ENCODE assay signal across 8 cellular contexts in the genomic region with DNA sequence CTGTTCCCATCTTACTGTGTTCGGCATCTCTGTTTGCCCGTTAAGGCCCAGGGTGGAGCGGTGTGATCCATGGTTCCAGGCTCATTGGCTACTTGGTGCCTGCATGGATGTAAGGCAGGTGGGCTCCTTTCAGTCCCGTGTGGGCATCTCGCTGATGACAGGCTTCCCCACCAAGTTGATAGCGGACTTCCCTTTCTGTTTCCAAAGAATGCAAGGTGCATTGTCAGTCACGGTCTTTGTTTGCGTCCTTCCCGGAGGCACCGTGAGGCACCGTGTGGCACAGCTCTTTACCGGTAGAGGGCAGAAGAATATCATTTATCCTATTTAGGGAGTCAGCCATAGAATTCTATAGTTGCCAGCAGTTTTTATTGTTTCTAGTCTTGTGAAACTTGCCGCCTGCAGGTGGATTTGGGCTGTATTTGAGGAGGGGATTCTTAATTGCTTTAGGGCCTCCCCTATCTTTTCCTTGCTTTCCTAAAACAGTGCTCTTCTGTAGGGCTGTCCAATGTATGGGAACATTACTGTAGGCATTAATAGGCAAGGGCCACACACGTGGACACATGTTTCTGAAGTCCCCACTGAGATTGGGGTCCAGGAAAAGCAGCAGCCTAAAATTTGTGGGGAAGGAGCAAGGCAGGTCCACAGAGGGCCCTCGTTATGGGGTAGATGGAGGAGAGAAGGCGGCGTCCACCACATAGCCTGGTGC.
A peak's percentile ranks its signal among the peaks of the same experiment; 100 is the strongest.
DNase-seq lines count a peak whose midpoint lies in the region; ATAC-seq and TF ChIP-seq lines count a peak whose summit lies in the region.

No MANE protein-coding gene starts in this region.

- H3K27ac ChIP-seq in lung (ENCODE audit: low read depth in 1 of 2, low read length in 1 of 2) (no peak overlapping the region), stomach (no peak overlapping the region)

- no peak overlapping the region for H3K27ac Mint-ChIP-seq in HFFc6
- peak overlapping the region; percentile 1 for H3K27ac Mint-ChIP-seq in dendritic cell treated with granulocyte-macrophage colony-stimulating factor and Interleukin-4, amounts not matched to agents 40 ng/mL and 50 ng/mL, for 4 days

- H3K9me3 ChIP-seq in lung (ENCODE audit: control insufficient read depth in 2 of 2, insufficient read depth in 1 of 2, low read length in 1 of 2) (no peaks in the 10 kb centered on the region), stomach (no peaks in the 10 kb centered on the region)

- WGBS in lung, 2 donors: 39 to 45% methylated on average over 17 of the region's 17 CpGs
- WGBS in stomach, 5 donors: 29 to 35% (median 35%) methylated on average over 16 to 17 of the region's 17 CpGs

- H3K36me3 ChIP-seq in lung (ENCODE audit: control insufficient read depth in 2 of 2, insufficient read depth in 2 of 2, low read length in 2 of 2) (peaks cover 3 to 4% of the 10 kb centered on the region in 2 donors), stomach (peaks cover 0 to 11% (median 0%) of the 10 kb centered on the region in 4 donors)

- TF ChIP-seq CTCF in HFFc6 (IDR thresholded peaks at IDR 0.05) (peak; percentile 84), lung (IDR thresholded peaks at IDR 0.05; ENCODE audit: control extremely low read depth, extremely low read depth) (peak; percentile 58), stomach (IDR thresholded peaks at IDR 0.05) (peak in 5 of 7 experiments; percentile 45 to 79 (median 69))

- H3K36me3 Mint-ChIP-seq in HFFc6 (ENCODE audit: low read depth): no peaks in the 10 kb centered on the region
- H3K36me3 Mint-ChIP-seq in dendritic cell treated with granulocyte-macrophage colony-stimulating factor and Interleukin-4, amounts not matched to agents 40 ng/mL and 50 ng/mL, for 4 days (ENCODE audit: low read depth): peaks cover 69% of the 10 kb centered on the region

- H3K4me3 Mint-ChIP-seq in HFFc6: no peak overlapping the region
- H3K4me3 Mint-ChIP-seq in dendritic cell treated with granulocyte-macrophage colony-stimulating factor and Interleukin-4, amounts not matched to agents 40 ng/mL and 50 ng/mL, for 4 days: no peak overlapping the region

- no peak for TF ChIP-seq EP300 in stomach (IDR thresholded peaks at IDR 0.05)

- H3K4me1 Mint-ChIP-seq in HFFc6 (ENCODE audit: low read depth): peaks cover 2% of the 10 kb centered on the region
- H3K4me1 Mint-ChIP-seq in dendritic cell treated with granulocyte-macrophage colony-stimulating factor and Interleukin-4, amounts not matched to agents 40 ng/mL and 50 ng/mL, for 4 days (ENCODE audit: low read depth): peaks cover 62% of the 10 kb centered on the region

- peaks cover 2% of the 10 kb centered on the region; the same call in 1 of the 2 replicates for H3K27me3 Mint-ChIP-seq in HFFc6 (ENCODE audit: insufficient read depth)
- no peaks in the 10 kb centered on the region for H3K27me3 Mint-ChIP-seq in dendritic cell treated with granulocyte-macrophage colony-stimulating factor and Interleukin-4, amounts not matched to agents 40 ng/mL and 50 ng/mL, for 4 days

- intact Hi-C loops in dendritic cell treated with granulocyte-macrophage colony-stimulating factor and Interleukin-4, amounts not matched to agents 40 ng/mL and 50 ng/mL, for 4 days (cut with micrococcal nuclease): loop anchor here (5.0 kb wide), 1 partner anchor 615 kb away; no protein-coding TSS in a partner anchor
- intact Hi-C loops in stomach (cut with DNase I; ENCODE audit: low total_unique reads): no loop called here

- H3K9me3 Mint-ChIP-seq in HFFc6: no peaks in the 10 kb centered on the region; the same call in 1 of the 2 replicates
- H3K9me3 Mint-ChIP-seq in dendritic cell treated with granulocyte-macrophage colony-stimulating factor and Interleukin-4, amounts not matched to agents 40 ng/mL and 50 ng/mL, for 4 days: no peaks in the 10 kb centered on the region

- H3K4me1 ChIP-seq in lung (ENCODE audit: control insufficient read depth in 2 of 2, insufficient read depth in 2 of 2, low read length in 2 of 2): peaks cover 0 to 2% of the 10 kb centered on the region in 2 donors
- H3K4me1 ChIP-seq in stomach: peaks cover 0 to 29% (median 8%) of the 10 kb centered on the region in 4 donors

- H3K27me3 ChIP-seq in lung (ENCODE audit: control insufficient read depth, insufficient read depth) (no peaks in the 10 kb centered on the region), stomach (no peaks in the 10 kb centered on the region)

- peak; percentile 51 for DNase-seq in NK-92 treated with Interleukin-12 subunit alpha and Interleukin-12 subunit beta, amount 100 ng/mL, for 24 hours (lab: John Stamatoyannopoulos, UW)
- DNase-seq in NK-92 (lab: John Stamatoyannopoulos, UW; ENCODE audit: unreplicated experiment) (no peak), HFFc6 (peak; percentile 16), NCI-H1105 (lab: John Stamatoyannopoulos, UW) (peak; percentile 31), lung (ENCODE audit: low spot score) (no peak), stomach (peak; percentile 50)
- DNase-seq in activated CD4-positive, CD25-positive, alpha-beta regulatory T cell treated with anti-CD3 and anti-CD28 coated beads, Interleukin-2, amount 50 U/mL, for 16 hours (ENCODE audit: low read depth, low spot score): peak; percentile 13

- no peak overlapping the region for H3K4me3 ChIP-seq in lung
- no peak overlapping the region for H3K4me3 ChIP-seq in stomach

- TF ChIP-seq POLR2A in stomach (IDR thresholded peaks at IDR 0.05): no peak

- peak; percentile 66 for ATAC-seq in lung (ENCODE audit: insufficient read depth, low FRiP score)

Comparison
In these comparisons a context has a peak if more than half of its experiments do, and no peak if none do; other contexts are left out.
1. DNase-seq: peak in NK-92 treated with Interleukin-12 subunit alpha and Interleukin-12 subunit beta, amount 100 ng/mL, for 24 hours (single experiment), HFFc6 (single experiment), NCI-H1105 (single experiment), activated CD4-positive, CD25-positive, alpha-beta regulatory T cell treated with anti-CD3 and anti-CD28 coated beads, Interleukin-2, amount 50 U/mL, for 16 hours (single experiment) and stomach (single experiment); none in NK-92 (single experiment) and lung (single experiment).
2. Peak in every context shown above with its lines, with median percentiles within 50 percentile points of each other: CTCF ChIP-seq.